In genomic region chr10:62054825-62055224, GRCh38 we compare ENCODE assay signal across 10 cellular contexts.
DNase-seq lines count a peak whose midpoint lies in the region; ATAC-seq and TF ChIP-seq lines count a peak whose summit lies in the region.
"Had no signal": no experiment of that assay in that cellular context is flagged by ENCODE, and none has a peak within 500 bp of the region (broad histone marks: within the 10 kb centered on the region; RNA-seq: fewer than 3 reads in every experiment).

No MANE protein-coding gene starts in this region.

- H3K27ac Mint-ChIP-seq in activated naive CD4-positive, alpha-beta T cell treated with anti-CD3 and anti-CD28 coated beads for 36 hours, result peak overlapping the region; percentile 100

- no peak for DNase-seq in activated naive CD4-positive, alpha-beta T cell treated with anti-CD3 and anti-CD28 coated beads for 36 hours
- DNase-seq in activated naive CD4-positive, alpha-beta T cell treated with Interleukin-2 at 50 U/mL for 16 hours, result no peak
- no peak for DNase-seq in fibroblast of the aortic adventitia (ENCODE audit: low read depth)
- no peak for DNase-seq in transverse colon
- no peak for DNase-seq in cerebellar cortex (ENCODE audit: low spot score)
- DNase-seq in NK-92 treated with Interleukin-12 subunit alpha and Interleukin-12 subunit beta, amount 100 ng/mL, for 24 hours (lab: John Stamatoyannopoulos, UW), result no peak
- no peak for DNase-seq in SK-N-DZ (ENCODE audit: low spot score)

- TF ChIP-seq CTCF in fibroblast of the aortic adventitia (IDR thresholded peaks at IDR 0.05; ENCODE audit: insufficient read depth, low read length), result no peak
- TF ChIP-seq CTCF in transverse colon (IDR thresholded peaks at IDR 0.05), result no peak

- no peaks in the 10 kb centered on the region for H3K27me3 Mint-ChIP-seq in activated naive CD4-positive, alpha-beta T cell treated with anti-CD3 and anti-CD28 coated beads for 36 hours (ENCODE audit: low read depth)

- peak overlapping the region; percentile 69 to 91 (median 82) for H3K27ac ChIP-seq in transverse colon
- H3K27ac ChIP-seq: C4-2B had no signal

- WGBS in transverse colon (ENCODE audit: low coverage in 1 of 2), 2 donors, result 57 to 68% methylated on average over 1 of the region's 1 CpG

- in situ Hi-C loops in transverse colon (cut with MboI; ENCODE audit: low pct_ligation_motif_present in 1 of 4, low pct_unique_long_range_greater_than_20kb in 1 of 4, low sequenced_read_pairs in 3 of 4), result no loop called here

- CTCF ChIA-PET in activated naive CD4-positive, alpha-beta T cell treated with anti-CD3 and anti-CD28 coated beads for 36 hours (lab: Charles Lee), result interaction anchor here (0.6 to 3.4 kb wide), 6 partner anchors 13 to 990 kb away, joined by 3 to 18 read pairs (median 6); no protein-coding TSS in a partner anchor

- H3K4me3 ChIP-seq in fibroblast of the aortic adventitia (ENCODE audit: low read depth, low read length), result peak overlapping the region; percentile 45
- H3K4me3 ChIP-seq in transverse colon, result no peak overlapping the region
- H3K4me3 ChIP-seq: HAP-1 had no signal

- peaks cover 87% of the 10 kb centered on the region for H3K4me1 Mint-ChIP-seq in activated naive CD4-positive, alpha-beta T cell treated with anti-CD3 and anti-CD28 coated beads for 36 hours (ENCODE audit: low read depth)

- H3K27me3 ChIP-seq in transverse colon, result no peaks in the 10 kb centered on the region

- no peak for TF ChIP-seq EP300 in transverse colon (IDR thresholded peaks at IDR 0.05; ENCODE audit: low read depth)

- no peaks in the 10 kb centered on the region for H3K9me3 ChIP-seq in transverse colon
- H3K9me3 ChIP-seq: HAP-1 had no signal

- no peak for TF ChIP-seq POLR2A in transverse colon (IDR thresholded peaks at IDR 0.05)

- ATAC-seq in HG03460 (IDR thresholded peaks at IDR 0.05; ENCODE audit: unreplicated experiment), result peak; percentile 34

- H3K36me3 ChIP-seq in transverse colon, result no peaks in the 10 kb centered on the region

- intact Hi-C loops in activated naive CD4-positive, alpha-beta T cell treated with anti-CD3 and anti-CD28 coated beads for 36 hours (cut with micrococcal nuclease), result no loop called here
- intact Hi-C loops in transverse colon (cut with DNase I; ENCODE audit: low total_unique reads), result no loop called here

- H3K4me3 Mint-ChIP-seq in activated naive CD4-positive, alpha-beta T cell treated with anti-CD3 and anti-CD28 coated beads for 36 hours, result peak overlapping the region; percentile 94

- H3K36me3 Mint-ChIP-seq in activated naive CD4-positive, alpha-beta T cell treated with anti-CD3 and anti-CD28 coated beads for 36 hours (ENCODE audit: low read depth), result peaks cover 100% of the 10 kb centered on the region

- peaks cover 21 to 80% (median 55%) of the 10 kb centered on the region in 4 donors for H3K4me1 ChIP-seq in transverse colon

- no peaks in the 10 kb centered on the region for H3K9me3 Mint-ChIP-seq in activated naive CD4-positive, alpha-beta T cell treated with anti-CD3 and anti-CD28 coated beads for 36 hours
